In genomic region chr21:38112219-38112789, GRCh38 we compare ENCODE assay signal across 28 cellular contexts.
"Had no signal": no experiment of that assay in that cellular context is flagged by ENCODE, and none has a peak within 500 bp of the region (broad histone marks: within the 10 kb centered on the region; RNA-seq: fewer than 3 reads in every experiment).

No MANE protein-coding gene starts in this region.

- DNase-seq: colonic mucosa; cortex of kidney; effector CD8-positive, alpha-beta T cell; effector memory CD8-positive, alpha-beta T cell; endodermal cell; erythroblast; esophagus squamous epithelium; foreskin fibroblast; foreskin melanocyte; gastrocnemius medialis; glutamatergic neuron; head of caudate nucleus; heart right ventricle; hippocampal formation; left cardiac atrium; left lung; left ventricle myocardium superior; lower lobe of right lung; mesenchymal stem cell; mucosa of descending colon; naive B cell had no signal

- H3K36me3 ChIP-seq: colonic mucosa, esophagus squamous epithelium, gastrocnemius medialis, heart right ventricle, left lung, lower lobe of right lung had no signal

- H3K27ac Mint-ChIP-seq: dendritic cell treated with granulocyte-macrophage colony-stimulating factor and Interleukin-4, amounts not matched to agents 40 ng/mL and 50 ng/mL, for 4 days; effector memory CD8-positive, alpha-beta T cell; endodermal cell; mesothelial cell of epicardium; naive B cell had no signal

- H3K4me3 ChIP-seq: colonic mucosa, esophagus squamous epithelium, gastrocnemius medialis, heart right ventricle, left lung, lower lobe of right lung, mucosa of descending colon had no signal

- H3K27me3 ChIP-seq: colonic mucosa, gastrocnemius medialis, heart right ventricle had no signal

- ATAC-seq: effector memory CD8-positive, alpha-beta T cell; esophagus mucosa; gastrocnemius medialis; heart right ventricle; left cardiac atrium; left lung; left ventricle myocardium superior; lower lobe of right lung; mucosa of descending colon had no signal

- H3K4me3 Mint-ChIP-seq: dendritic cell treated with granulocyte-macrophage colony-stimulating factor and Interleukin-4, amounts not matched to agents 40 ng/mL and 50 ng/mL, for 4 days; effector memory CD8-positive, alpha-beta T cell; endodermal cell; mesothelial cell of epicardium; naive B cell had no signal

- H3K27ac ChIP-seq: colonic mucosa, epithelial cell of prostate, esophagus squamous epithelium, gastrocnemius medialis, heart right ventricle, left lung, lower lobe of right lung had no signal

- H3K9me3 ChIP-seq: colonic mucosa, esophagus squamous epithelium, heart right ventricle, left lung, lower lobe of right lung, mucosa of descending colon had no signal

- H3K36me3 Mint-ChIP-seq: mesothelial cell of epicardium, naive B cell had no signal

- H3K4me1 Mint-ChIP-seq: mesothelial cell of epicardium, naive B cell had no signal

- FAIRE-seq: endometrium, islet of Langerhans, keratinocyte had no signal

- H3K27me3 Mint-ChIP-seq: effector memory CD8-positive, alpha-beta T cell had no signal

- H3K4me1 ChIP-seq: colonic mucosa, esophagus squamous epithelium, gastrocnemius medialis, heart right ventricle, left lung, lower lobe of right lung had no signal

- H3K9me3 Mint-ChIP-seq: dendritic cell treated with granulocyte-macrophage colony-stimulating factor and Interleukin-4, amounts not matched to agents 40 ng/mL and 50 ng/mL, for 4 days had no signal
